1 cellular context compared by ENCODE assay signal in the genomic region with DNA sequence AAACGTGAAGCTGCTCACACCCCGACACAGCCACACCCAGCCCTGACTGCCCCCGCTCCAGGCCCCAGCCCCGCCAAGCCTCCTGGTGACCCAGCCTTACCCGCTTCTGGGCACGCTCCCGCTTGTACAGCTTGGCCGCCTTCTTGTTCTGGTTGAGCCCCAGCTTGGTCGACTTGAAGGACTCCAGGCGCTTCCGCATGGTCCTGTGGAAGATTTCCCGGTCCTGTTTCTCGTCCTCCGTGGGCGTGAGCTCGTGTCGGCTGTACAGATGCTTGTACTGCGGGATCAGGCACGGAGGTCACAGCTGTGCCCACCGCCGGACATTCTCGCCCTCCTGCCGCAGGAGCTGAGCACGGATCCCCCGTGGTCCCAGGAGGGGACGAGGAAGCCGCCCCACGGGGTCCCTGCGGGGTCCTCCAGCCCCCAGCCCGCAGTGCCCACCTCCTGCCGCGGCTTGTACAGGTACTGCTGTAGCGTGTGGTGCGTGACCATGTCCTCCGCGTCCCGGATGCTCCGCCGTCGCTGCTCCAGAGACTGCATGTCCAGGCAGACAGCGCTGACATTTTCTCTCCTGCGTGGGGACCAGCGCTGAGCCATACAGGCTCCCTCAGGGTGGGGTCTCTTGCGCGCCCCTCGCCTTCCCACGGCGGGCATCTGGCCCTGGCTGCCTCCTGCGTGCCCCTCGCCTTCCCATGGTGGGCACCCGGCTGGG.
TF ChIP-seq lines count a peak whose summit lies in the region.

No MANE protein-coding gene starts in this region.

TF ChIP-seq in H1, 55 proteins besides CTCF, POLR2A, EP300 and RAD21:
- TF ChIP-seq CHD2 (IDR thresholded peaks at IDR 0.05; ENCODE audit: low read length) (no peak), SP1 (IDR thresholded peaks at IDR 0.05; ENCODE audit: low read depth, low read length) (no peak), NRF1 (IDR thresholded peaks at IDR 0.05; ENCODE audit: low read depth, low read length) (no peak)
- TF ChIP-seq, protein P1, sequence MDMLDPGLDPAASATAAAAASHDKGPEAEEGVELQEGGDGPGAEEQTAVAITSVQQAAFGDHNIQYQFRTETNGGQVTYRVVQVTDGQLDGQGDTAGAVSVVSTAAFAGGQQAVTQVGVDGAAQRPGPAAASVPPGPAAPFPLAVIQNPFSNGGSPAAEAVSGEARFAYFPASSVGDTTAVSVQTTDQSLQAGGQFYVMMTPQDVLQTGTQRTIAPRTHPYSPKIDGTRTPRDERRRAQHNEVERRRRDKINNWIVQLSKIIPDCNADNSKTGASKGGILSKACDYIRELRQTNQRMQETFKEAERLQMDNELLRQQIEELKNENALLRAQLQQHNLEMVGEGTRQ (IDR thresholded peaks at IDR 0.05; ENCODE audit: low read length), result no peak
